Comparison of ENCODE assay signal across 26 cellular contexts in the genomic region with DNA sequence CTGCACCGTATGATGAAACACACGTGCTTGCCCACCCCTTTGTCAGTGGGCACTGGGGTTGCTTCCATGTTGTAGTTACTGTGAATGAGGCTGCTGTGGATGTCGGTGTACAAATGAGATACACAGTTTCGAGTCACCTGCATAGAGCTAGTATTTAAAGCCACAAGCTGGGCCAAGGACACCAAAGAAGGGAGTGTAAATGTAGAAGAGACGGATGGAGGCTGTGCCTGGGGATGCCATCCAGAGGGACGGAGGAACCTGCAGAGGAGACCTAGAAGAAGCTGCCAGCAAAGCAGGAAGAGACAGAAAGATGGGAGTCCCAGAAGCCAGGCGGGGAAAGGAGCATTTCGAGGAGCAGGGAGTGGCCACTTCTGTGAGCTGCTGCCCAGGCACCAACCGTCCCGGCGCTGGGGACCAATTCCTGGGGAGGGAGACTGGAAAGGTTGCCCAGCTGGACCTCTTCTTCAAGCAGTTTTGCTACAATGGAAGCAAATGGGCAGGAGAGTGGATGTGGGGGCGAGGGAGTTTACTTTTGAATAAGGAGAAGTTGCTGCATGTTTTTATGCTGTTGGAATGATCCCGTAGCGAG.
"Had no signal": no experiment of that assay in that cellular context is flagged by ENCODE, and none has a peak within 500 bp of the region (broad histone marks: within the 10 kb centered on the region; RNA-seq: fewer than 3 reads in every experiment).

No MANE protein-coding gene starts in this region.

- ATAC-seq: effector memory CD8-positive, alpha-beta T cell; esophagus mucosa; sciatic nerve; stimulated activated memory B cell treated with anti-CD40 and anti-IgM and Interleukin-4, amounts not matched to agents 10 μg/mL and 1 μg/mL and 100 μg/mL, for 72 hours; WTC11 had no signal

- H3K4me1 ChIP-seq: breast epithelium, colonic mucosa, vagina had no signal

- H2AFZ ChIP-seq: hepatocyte had no signal

- DNase-seq: activated CD4-positive, alpha-beta memory T cell treated with anti-CD3 and anti-CD28 coated beads, Interleukin-2, amount 10 ng/mL, durations not matched to agents 7 days and 5 days; activated CD4-positive, alpha-beta T cell treated with anti-CD3 and anti-CD28 coated beads for 4 hours; colonic mucosa; effector memory CD8-positive, alpha-beta T cell; glutamatergic neuron; left ventricle myocardium inferior; mammary epithelial cell; nucleus accumbens; small intestine; stimulated activated CD4-positive, alpha-beta T cell treated with anti-CD3 and anti-CD28 coated beads, Interleukin-2, amount 100 ng/mL, for 24 hours; T1000; transverse colon had no signal

- H3K27ac Mint-ChIP-seq: activated CD4-positive, alpha-beta memory T cell treated with anti-CD3 and anti-CD28 coated beads, Interleukin-2, amount 10 ng/mL, durations not matched to agents 7 days and 5 days; activated naive CD8-positive, alpha-beta T cell; effector memory CD8-positive, alpha-beta T cell; nephron; stimulated activated memory B cell treated with anti-CD40 and anti-IgM and Interleukin-4, amounts not matched to agents 10 μg/mL and 1 μg/mL and 100 μg/mL, for 72 hours; T-helper 1 cell treated with Interleukin-12 subunit alpha and Interleukin-12 subunit beta and Interleukin-4 antibody, amounts not matched to agents 30 μg/mL and 1 μg/mL, for 36 hours had no signal

- H3K36me3 Mint-ChIP-seq: WTC11 had no signal

- FAIRE-seq: astrocyte, endothelial cell of umbilical vein, frontal cortex, small intestine had no signal

- H3K4me1 Mint-ChIP-seq: activated CD4-positive, alpha-beta memory T cell treated with anti-CD3 and anti-CD28 coated beads, Interleukin-2, amount 10 ng/mL, durations not matched to agents 7 days and 5 days; stimulated activated memory B cell treated with anti-CD40 and anti-IgM and Interleukin-4, amounts not matched to agents 10 μg/mL and 1 μg/mL and 100 μg/mL, for 72 hours; WTC11 had no signal

- H3K4me3 ChIP-seq: breast epithelium, colonic mucosa, dorsolateral prefrontal cortex, hepatocyte, left ventricle myocardium inferior, transverse colon, vagina had no signal

- H3K27me3 Mint-ChIP-seq: activated CD4-positive, alpha-beta memory T cell treated with anti-CD3 and anti-CD28 coated beads, Interleukin-2, amount 10 ng/mL, durations not matched to agents 7 days and 5 days; activated naive CD8-positive, alpha-beta T cell; effector memory CD8-positive, alpha-beta T cell; stimulated activated memory B cell treated with anti-CD40 and anti-IgM and Interleukin-4, amounts not matched to agents 10 μg/mL and 1 μg/mL and 100 μg/mL, for 72 hours had no signal

- H3K4me2 ChIP-seq: hepatocyte had no signal

- H3K27me3 ChIP-seq: breast epithelium, colonic mucosa, dorsolateral prefrontal cortex, hepatocyte, transverse colon, vagina had no signal

- H3K9me3 Mint-ChIP-seq: activated CD4-positive, alpha-beta memory T cell treated with anti-CD3 and anti-CD28 coated beads, Interleukin-2, amount 10 ng/mL, durations not matched to agents 7 days and 5 days; T-helper 1 cell treated with Interleukin-12 subunit alpha and Interleukin-12 subunit beta and Interleukin-4 antibody, amounts not matched to agents 30 μg/mL and 1 μg/mL, for 36 hours; WTC11 had no signal

- H3K4me3 Mint-ChIP-seq: activated CD4-positive, alpha-beta memory T cell treated with anti-CD3 and anti-CD28 coated beads, Interleukin-2, amount 10 ng/mL, durations not matched to agents 7 days and 5 days; activated naive CD8-positive, alpha-beta T cell; effector memory CD8-positive, alpha-beta T cell; nephron; stimulated activated memory B cell treated with anti-CD40 and anti-IgM and Interleukin-4, amounts not matched to agents 10 μg/mL and 1 μg/mL and 100 μg/mL, for 72 hours; T-helper 1 cell treated with Interleukin-12 subunit alpha and Interleukin-12 subunit beta and Interleukin-4 antibody, amounts not matched to agents 30 μg/mL and 1 μg/mL, for 36 hours; WTC11 had no signal

- H3K27ac ChIP-seq: breast epithelium, colonic mucosa, hepatocyte, left ventricle myocardium inferior, transverse colon, vagina had no signal

- H3K36me3 ChIP-seq: breast epithelium, colonic mucosa, left ventricle myocardium inferior, transverse colon, vagina had no signal

- H3K79me2 ChIP-seq: hepatocyte had no signal

- H3K9me3 ChIP-seq: colonic mucosa, left ventricle myocardium inferior, transverse colon, vagina had no signal
